ENCODE assay signal across 1 cellular context in the genomic region with DNA sequence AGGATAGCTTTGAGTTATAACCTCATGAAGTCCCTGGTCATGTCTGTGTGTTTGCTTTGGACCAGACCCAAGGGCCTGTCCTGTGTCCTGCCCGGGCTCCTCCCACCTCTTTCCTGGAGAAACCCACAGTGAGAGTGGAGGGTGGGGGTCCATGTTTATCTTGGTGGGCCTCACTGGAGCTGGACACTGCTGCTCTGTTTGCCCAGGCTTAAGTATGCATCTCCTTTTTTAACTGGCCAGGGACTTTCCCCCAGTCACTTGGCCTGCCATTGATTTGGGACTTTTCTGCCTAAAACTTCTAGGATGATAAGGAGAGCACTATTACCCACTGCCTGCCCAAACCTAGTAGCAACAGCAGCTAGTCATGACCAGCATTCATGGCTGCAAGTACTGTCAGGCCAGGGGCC.
TF ChIP-seq lines count a peak whose summit lies in the region.

No MANE protein-coding gene starts in this region.

TF ChIP-seq in HepG2, 621 proteins besides CTCF, POLR2A, EP300 and RAD21 (continued from another document and continues in another):
- TF ChIP-seq, protein P1, sequence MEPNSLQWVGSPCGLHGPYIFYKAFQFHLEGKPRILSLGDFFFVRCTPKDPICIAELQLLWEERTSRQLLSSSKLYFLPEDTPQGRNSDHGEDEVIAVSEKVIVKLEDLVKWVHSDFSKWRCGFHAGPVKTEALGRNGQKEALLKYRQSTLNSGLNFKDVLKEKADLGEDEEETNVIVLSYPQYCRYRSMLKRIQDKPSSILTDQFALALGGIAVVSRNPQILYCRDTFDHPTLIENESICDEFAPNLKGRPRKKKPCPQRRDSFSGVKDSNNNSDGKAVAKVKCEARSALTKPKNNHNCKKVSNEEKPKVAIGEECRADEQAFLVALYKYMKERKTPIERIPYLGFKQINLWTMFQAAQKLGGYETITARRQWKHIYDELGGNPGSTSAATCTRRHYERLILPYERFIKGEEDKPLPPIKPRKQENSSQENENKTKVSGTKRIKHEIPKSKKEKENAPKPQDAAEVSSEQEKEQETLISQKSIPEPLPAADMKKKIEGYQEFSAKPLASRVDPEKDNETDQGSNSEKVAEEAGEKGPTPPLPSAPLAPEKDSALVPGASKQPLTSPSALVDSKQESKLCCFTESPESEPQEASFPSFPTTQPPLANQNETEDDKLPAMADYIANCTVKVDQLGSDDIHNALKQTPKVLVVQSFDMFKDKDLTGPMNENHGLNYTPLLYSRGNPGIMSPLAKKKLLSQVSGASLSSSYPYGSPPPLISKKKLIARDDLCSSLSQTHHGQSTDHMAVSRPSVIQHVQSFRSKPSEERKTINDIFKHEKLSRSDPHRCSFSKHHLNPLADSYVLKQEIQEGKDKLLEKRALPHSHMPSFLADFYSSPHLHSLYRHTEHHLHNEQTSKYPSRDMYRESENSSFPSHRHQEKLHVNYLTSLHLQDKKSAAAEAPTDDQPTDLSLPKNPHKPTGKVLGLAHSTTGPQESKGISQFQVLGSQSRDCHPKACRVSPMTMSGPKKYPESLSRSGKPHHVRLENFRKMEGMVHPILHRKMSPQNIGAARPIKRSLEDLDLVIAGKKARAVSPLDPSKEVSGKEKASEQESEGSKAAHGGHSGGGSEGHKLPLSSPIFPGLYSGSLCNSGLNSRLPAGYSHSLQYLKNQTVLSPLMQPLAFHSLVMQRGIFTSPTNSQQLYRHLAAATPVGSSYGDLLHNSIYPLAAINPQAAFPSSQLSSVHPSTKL (CRISPR knock-in tag; IDR thresholded peaks at IDR 0.05) = peak; percentile 55
- TF ChIP-seq ZBTB7A (CRISPR knock-in tag; IDR thresholded peaks at IDR 0.05) (peak; percentile 69; the same call in 1 of the 2 replicates), ZSCAN21 (CRISPR knock-in tag; IDR thresholded peaks at IDR 0.05; ENCODE audit: borderline replicate concordance) (no peak), FOXP1 (IDR thresholded peaks at IDR 0.05) (no peak), FOXP1 (CRISPR knock-in tag; IDR thresholded peaks at IDR 0.05) (no peak), ZNF180 (CRISPR knock-in tag; IDR thresholded peaks at IDR 0.05; ENCODE audit: borderline replicate concordance, low read depth) (no peak), RXRB (CRISPR knock-in tag; IDR thresholded peaks at IDR 0.05; ENCODE audit: borderline replicate concordance) (0 out of 2 replicates have a peak, but pooled peaks have one; percentile 31), MYC (CRISPR knock-in tag; IDR thresholded peaks at IDR 0.05; ENCODE audit: borderline replicate concordance) (no peak), ZNF17 (CRISPR knock-in tag; IDR thresholded peaks at IDR 0.05) (no peak), FOSL2 (CRISPR knock-in tag; IDR thresholded peaks at IDR 0.05) (no peak), ZNF543 (CRISPR knock-in tag; IDR thresholded peaks at IDR 0.05) (no peak), MIER3 (CRISPR knock-in tag; IDR thresholded peaks at IDR 0.05; ENCODE audit: borderline replicate concordance) (no peak), ZNF614 (CRISPR knock-in tag; IDR thresholded peaks at IDR 0.05; ENCODE audit: borderline replicate concordance) (no peak), MTA1 (CRISPR knock-in tag; IDR thresholded peaks at IDR 0.05; ENCODE audit: borderline replicate concordance) (peak; percentile 64; the same call in 1 of the 2 replicates), ZNF570 (CRISPR knock-in tag; IDR thresholded peaks at IDR 0.05; ENCODE audit: borderline replicate concordance) (no peak), TOE1 (CRISPR knock-in tag; IDR thresholded peaks at IDR 0.05) (no peak), ZSCAN31 (CRISPR knock-in tag; IDR thresholded peaks at IDR 0.05; ENCODE audit: low read depth) (no peak), TBP (CRISPR knock-in tag; IDR thresholded peaks at IDR 0.05) (no peak), TBX3 (IDR thresholded peaks at IDR 0.05; ENCODE audit: borderline replicate concordance) (no peak), ZNF564 (CRISPR knock-in tag; IDR thresholded peaks at IDR 0.05) (no peak), ZNF839 (CRISPR knock-in tag; IDR thresholded peaks at IDR 0.05; ENCODE audit: borderline replicate concordance) (no peak), SNAI1 (CRISPR knock-in tag; IDR thresholded peaks at IDR 0.05; ENCODE audit: borderline replicate concordance) (no peak), HDAC2 (CRISPR knock-in tag; IDR thresholded peaks at IDR 0.05) (peak; percentile 50; the same call in 1 of the 2 replicates), ZNF33B (CRISPR knock-in tag; IDR thresholded peaks at IDR 0.05) (no peak), CCAR2 (optimal IDR thresholded peaks at IDR 0.05; ENCODE audit: low read depth, low read length) (no peak), ZZZ3 (CRISPR knock-in tag; IDR thresholded peaks at IDR 0.05; ENCODE audit: borderline replicate concordance) (no peak), STAT5B (CRISPR knock-in tag; IDR thresholded peaks at IDR 0.05) (no peak), SNAPC2 (CRISPR knock-in tag; IDR thresholded peaks at IDR 0.05) (no peak), FOXK2 (IDR thresholded peaks at IDR 0.05) (no peak), ZNF484 (CRISPR knock-in tag; IDR thresholded peaks at IDR 0.05; ENCODE audit: borderline replicate concordance, low read depth) (no peak), HCFC1 (IDR thresholded peaks at IDR 0.05; ENCODE audit: low read depth, low read length) (no peak), ZNF816 (CRISPR knock-in tag; IDR thresholded peaks at IDR 0.05; ENCODE audit: borderline replicate concordance) (no peak), NRL (CRISPR knock-in tag; IDR thresholded peaks at IDR 0.05; ENCODE audit: borderline replicate concordance) (no peak), SALL1 (CRISPR knock-in tag; IDR thresholded peaks at IDR 0.05) (peak; percentile 65)
- TF ChIP-seq, protein P2, sequence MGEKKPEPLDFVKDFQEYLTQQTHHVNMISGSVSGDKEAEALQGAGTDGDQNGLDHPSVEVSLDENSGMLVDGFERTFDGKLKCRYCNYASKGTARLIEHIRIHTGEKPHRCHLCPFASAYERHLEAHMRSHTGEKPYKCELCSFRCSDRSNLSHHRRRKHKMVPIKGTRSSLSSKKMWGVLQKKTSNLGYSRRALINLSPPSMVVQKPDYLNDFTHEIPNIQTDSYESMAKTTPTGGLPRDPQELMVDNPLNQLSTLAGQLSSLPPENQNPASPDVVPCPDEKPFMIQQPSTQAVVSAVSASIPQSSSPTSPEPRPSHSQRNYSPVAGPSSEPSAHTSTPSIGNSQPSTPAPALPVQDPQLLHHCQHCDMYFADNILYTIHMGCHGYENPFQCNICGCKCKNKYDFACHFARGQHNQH (CRISPR knock-in tag; IDR thresholded peaks at IDR 0.05) = 0 out of 2 replicates have a peak, but pooled peaks have one; percentile 29
- TF ChIP-seq, protein P3, sequence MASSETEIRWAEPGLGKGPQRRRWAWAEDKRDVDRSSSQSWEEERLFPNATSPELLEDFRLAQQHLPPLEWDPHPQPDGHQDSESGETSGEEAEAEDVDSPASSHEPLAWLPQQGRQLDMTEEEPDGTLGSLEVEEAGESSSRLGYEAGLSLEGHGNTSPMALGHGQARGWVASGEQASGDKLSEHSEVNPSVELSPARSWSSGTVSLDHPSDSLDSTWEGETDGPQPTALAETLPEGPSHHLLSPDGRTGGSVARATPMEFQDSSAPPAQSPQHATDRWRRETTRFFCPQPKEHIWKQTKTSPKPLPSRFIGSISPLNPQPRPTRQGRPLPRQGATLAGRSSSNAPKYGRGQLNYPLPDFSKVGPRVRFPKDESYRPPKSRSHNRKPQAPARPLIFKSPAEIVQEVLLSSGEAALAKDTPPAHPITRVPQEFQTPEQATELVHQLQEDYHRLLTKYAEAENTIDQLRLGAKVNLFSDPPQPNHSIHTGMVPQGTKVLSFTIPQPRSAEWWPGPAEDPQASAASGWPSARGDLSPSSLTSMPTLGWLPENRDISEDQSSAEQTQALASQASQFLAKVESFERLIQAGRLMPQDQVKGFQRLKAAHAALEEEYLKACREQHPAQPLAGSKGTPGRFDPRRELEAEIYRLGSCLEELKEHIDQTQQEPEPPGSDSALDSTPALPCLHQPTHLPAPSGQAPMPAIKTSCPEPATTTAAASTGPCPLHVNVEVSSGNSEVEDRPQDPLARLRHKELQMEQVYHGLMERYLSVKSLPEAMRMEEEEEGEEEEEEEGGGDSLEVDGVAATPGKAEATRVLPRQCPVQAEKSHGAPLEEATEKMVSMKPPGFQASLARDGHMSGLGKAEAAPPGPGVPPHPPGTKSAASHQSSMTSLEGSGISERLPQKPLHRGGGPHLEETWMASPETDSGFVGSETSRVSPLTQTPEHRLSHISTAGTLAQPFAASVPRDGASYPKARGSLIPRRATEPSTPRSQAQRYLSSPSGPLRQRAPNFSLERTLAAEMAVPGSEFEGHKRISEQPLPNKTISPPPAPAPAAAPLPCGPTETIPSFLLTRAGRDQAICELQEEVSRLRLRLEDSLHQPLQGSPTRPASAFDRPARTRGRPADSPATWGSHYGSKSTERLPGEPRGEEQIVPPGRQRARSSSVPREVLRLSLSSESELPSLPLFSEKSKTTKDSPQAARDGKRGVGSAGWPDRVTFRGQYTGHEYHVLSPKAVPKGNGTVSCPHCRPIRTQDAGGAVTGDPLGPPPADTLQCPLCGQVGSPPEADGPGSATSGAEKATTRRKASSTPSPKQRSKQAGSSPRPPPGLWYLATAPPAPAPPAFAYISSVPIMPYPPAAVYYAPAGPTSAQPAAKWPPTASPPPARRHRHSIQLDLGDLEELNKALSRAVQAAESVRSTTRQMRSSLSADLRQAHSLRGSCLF (CRISPR knock-in tag; IDR thresholded peaks at IDR 0.05; ENCODE audit: borderline replicate concordance) = no peak
- TF ChIP-seq, protein P4, sequence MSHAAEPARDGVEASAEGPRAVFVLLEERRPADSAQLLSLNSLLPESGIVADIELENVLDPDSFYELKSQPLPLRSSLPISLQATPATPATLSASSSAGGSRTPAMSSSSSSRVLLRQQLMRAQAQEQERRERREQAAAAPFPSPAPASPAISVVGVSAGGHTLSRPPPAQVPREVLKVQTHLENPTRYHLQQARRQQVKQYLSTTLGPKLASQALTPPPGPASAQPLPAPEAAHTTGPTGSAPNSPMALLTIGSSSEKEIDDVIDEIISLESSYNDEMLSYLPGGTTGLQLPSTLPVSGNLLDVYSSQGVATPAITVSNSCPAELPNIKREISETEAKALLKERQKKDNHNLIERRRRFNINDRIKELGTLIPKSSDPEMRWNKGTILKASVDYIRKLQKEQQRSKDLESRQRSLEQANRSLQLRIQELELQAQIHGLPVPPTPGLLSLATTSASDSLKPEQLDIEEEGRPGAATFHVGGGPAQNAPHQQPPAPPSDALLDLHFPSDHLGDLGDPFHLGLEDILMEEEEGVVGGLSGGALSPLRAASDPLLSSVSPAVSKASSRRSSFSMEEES (CRISPR knock-in tag; IDR thresholded peaks at IDR 0.05) = no peak
- TF ChIP-seq, protein P5, sequence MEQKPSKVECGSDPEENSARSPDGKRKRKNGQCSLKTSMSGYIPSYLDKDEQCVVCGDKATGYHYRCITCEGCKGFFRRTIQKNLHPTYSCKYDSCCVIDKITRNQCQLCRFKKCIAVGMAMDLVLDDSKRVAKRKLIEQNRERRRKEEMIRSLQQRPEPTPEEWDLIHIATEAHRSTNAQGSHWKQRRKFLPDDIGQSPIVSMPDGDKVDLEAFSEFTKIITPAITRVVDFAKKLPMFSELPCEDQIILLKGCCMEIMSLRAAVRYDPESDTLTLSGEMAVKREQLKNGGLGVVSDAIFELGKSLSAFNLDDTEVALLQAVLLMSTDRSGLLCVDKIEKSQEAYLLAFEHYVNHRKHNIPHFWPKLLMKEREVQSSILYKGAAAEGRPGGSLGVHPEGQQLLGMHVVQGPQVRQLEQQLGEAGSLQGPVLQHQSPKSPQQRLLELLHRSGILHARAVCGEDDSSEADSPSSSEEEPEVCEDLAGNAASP (CRISPR knock-in tag; IDR thresholded peaks at IDR 0.05; ENCODE audit: borderline replicate concordance) = no peak
- TF ChIP-seq, protein P6, sequence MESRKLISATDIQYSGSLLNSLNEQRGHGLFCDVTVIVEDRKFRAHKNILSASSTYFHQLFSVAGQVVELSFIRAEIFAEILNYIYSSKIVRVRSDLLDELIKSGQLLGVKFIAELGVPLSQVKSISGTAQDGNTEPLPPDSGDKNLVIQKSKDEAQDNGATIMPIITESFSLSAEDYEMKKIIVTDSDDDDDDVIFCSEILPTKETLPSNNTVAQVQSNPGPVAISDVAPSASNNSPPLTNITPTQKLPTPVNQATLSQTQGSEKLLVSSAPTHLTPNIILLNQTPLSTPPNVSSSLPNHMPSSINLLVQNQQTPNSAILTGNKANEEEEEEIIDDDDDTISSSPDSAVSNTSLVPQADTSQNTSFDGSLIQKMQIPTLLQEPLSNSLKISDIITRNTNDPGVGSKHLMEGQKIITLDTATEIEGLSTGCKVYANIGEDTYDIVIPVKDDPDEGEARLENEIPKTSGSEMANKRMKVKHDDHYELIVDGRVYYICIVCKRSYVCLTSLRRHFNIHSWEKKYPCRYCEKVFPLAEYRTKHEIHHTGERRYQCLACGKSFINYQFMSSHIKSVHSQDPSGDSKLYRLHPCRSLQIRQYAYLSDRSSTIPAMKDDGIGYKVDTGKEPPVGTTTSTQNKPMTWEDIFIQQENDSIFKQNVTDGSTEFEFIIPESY (CRISPR knock-in tag; IDR thresholded peaks at IDR 0.05) = no peak
- TF ChIP-seq, protein P7, sequence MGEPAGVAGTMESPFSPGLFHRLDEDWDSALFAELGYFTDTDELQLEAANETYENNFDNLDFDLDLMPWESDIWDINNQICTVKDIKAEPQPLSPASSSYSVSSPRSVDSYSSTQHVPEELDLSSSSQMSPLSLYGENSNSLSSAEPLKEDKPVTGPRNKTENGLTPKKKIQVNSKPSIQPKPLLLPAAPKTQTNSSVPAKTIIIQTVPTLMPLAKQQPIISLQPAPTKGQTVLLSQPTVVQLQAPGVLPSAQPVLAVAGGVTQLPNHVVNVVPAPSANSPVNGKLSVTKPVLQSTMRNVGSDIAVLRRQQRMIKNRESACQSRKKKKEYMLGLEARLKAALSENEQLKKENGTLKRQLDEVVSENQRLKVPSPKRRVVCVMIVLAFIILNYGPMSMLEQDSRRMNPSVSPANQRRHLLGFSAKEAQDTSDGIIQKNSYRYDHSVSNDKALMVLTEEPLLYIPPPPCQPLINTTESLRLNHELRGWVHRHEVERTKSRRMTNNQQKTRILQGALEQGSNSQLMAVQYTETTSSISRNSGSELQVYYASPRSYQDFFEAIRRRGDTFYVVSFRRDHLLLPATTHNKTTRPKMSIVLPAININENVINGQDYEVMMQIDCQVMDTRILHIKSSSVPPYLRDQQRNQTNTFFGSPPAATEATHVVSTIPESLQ (CRISPR knock-in tag; conservative IDR thresholded peaks at IDR 0.05) = no peak
- TF ChIP-seq, protein P8, sequence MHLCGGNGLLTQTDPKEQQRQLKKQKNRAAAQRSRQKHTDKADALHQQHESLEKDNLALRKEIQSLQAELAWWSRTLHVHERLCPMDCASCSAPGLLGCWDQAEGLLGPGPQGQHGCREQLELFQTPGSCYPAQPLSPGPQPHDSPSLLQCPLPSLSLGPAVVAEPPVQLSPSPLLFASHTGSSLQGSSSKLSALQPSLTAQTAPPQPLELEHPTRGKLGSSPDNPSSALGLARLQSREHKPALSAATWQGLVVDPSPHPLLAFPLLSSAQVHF (CRISPR knock-in tag; IDR thresholded peaks at IDR 0.05) = no peak
- TF ChIP-seq, protein P9, sequence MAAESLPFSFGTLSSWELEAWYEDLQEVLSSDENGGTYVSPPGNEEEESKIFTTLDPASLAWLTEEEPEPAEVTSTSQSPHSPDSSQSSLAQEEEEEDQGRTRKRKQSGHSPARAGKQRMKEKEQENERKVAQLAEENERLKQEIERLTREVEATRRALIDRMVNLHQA (CRISPR knock-in tag; IDR thresholded peaks at IDR 0.05) = no peak
- TF ChIP-seq, protein P10, sequence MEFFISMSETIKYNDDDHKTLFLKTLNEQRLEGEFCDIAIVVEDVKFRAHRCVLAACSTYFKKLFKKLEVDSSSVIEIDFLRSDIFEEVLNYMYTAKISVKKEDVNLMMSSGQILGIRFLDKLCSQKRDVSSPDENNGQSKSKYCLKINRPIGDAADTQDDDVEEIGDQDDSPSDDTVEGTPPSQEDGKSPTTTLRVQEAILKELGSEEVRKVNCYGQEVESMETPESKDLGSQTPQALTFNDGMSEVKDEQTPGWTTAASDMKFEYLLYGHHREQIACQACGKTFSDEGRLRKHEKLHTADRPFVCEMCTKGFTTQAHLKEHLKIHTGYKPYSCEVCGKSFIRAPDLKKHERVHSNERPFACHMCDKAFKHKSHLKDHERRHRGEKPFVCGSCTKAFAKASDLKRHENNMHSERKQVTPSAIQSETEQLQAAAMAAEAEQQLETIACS (CRISPR knock-in tag; IDR thresholded peaks at IDR 0.05) = no peak
